ENCODE assay signal across 1 cellular context in genomic region chr1:172885976-172886375, GRCh38.
TF ChIP-seq lines count a peak whose summit lies in the region.

No MANE protein-coding gene starts in this region.

TF ChIP-seq in SK-N-SH, 30 proteins besides CTCF, POLR2A, EP300 and RAD21 (continued from another document):
- TF ChIP-seq EZH2phosphoT487 (IDR thresholded peaks at IDR 0.05; ENCODE audit: borderline replicate concordance, low read depth), result no peak
- no peak for TF ChIP-seq RFX5 (IDR thresholded peaks at IDR 0.05; ENCODE audit: low read length)
- TF ChIP-seq JUND (IDR thresholded peaks at IDR 0.05), result no peak
- TF ChIP-seq POLR2AphosphoS5 (IDR thresholded peaks at IDR 0.05; ENCODE audit: low read depth, low read length), result no peak
- no peak for TF ChIP-seq NRF1 (IDR thresholded peaks at IDR 0.05; ENCODE audit: low read depth, low read length)
- TF ChIP-seq IRF3 (IDR thresholded peaks at IDR 0.05; ENCODE audit: low read depth, low read length), result no peak
